Comparison of ENCODE assay signal across 8 cellular contexts in genomic region chr13:101144808-101145419, GRCh38.
A peak's percentile ranks its signal among the peaks of the same experiment; 100 is the strongest.
DNase-seq lines count a peak whose midpoint lies in the region; ATAC-seq, FAIRE-seq and TF ChIP-seq lines count a peak whose summit lies in the region.

No MANE protein-coding gene starts in this region.

- peaks cover 65% of the 10 kb centered on the region for H3K27me3 Mint-ChIP-seq in CD4-positive, alpha-beta T cell

- no peak overlapping the region for H3K27ac Mint-ChIP-seq in CD4-positive, alpha-beta T cell

- H3K4me1 Mint-ChIP-seq in CD4-positive, alpha-beta T cell (ENCODE audit: low read depth): no peaks in the 10 kb centered on the region

- H3K4me3 Mint-ChIP-seq in CD4-positive, alpha-beta T cell: no peak overlapping the region

- no peaks in the 10 kb centered on the region for H3K36me3 Mint-ChIP-seq in CD4-positive, alpha-beta T cell (ENCODE audit: low read depth)

- no peak for DNase-seq in CD4-positive, alpha-beta T cell
- peak; percentile 70 for DNase-seq in NCI-H345 (lab: John Stamatoyannopoulos, UW)
- peak; percentile 69 for DNase-seq in astrocyte of the hippocampus (ENCODE audit: low read depth, low spot score)
- peak; percentile 50 for DNase-seq in kidney glomerular epithelial cell (lab: John Stamatoyannopoulos, UW)
- DNase-seq in urothelium cell line (ENCODE audit: low spot score): peak; percentile 9
- DNase-seq in 8988T: no peak

- H3K9me3 Mint-ChIP-seq in CD4-positive, alpha-beta T cell: no peaks in the 10 kb centered on the region

- CTCF ChIA-PET in CD4-positive, alpha-beta T cell (lab: Charles Lee): interaction anchor here (0.6 to 2.2 kb wide), 13 partner anchors 10 to 1447 kb away, joined by 3 to 15 read pairs (median 4); no protein-coding TSS in a partner anchor

- peak; percentile 60 for ATAC-seq in CD4-positive, alpha-beta T cell (ENCODE audit: poor library complexity)
- peak; percentile 86 for ATAC-seq in GM18499 (IDR thresholded peaks at IDR 0.05; ENCODE audit: insufficient read depth, unreplicated experiment)
- ATAC-seq in HG03060 (IDR thresholded peaks at IDR 0.05; ENCODE audit: low read depth, unreplicated experiment): peak; percentile 66

- no peak for FAIRE-seq in urothelium cell line (lab: Jason Lieb, UNC)

- H3K27me3 ChIP-seq in CD4-positive, alpha-beta T cell (ENCODE audit: control insufficient read depth, insufficient read depth, low read length): peaks cover 7% of the 10 kb centered on the region

- intact Hi-C loops in CD4-positive, alpha-beta T cell (cut with DNase I, micrococcal nuclease): loop anchor here (2.0 to 10.0 kb wide), 4 partner anchors 610 to 1410 kb away; no protein-coding TSS in a partner anchor

- POLR2A ChIA-PET in CD4-positive, alpha-beta T cell (lab: Charles Lee): interaction anchor here (0.6 to 1.0 kb wide), 3 partner anchors 10 to 1710 kb away, joined by 3 to 4 read pairs (median 3); no protein-coding TSS in a partner anchor

- no peaks in the 10 kb centered on the region for H3K9me3 ChIP-seq in CD4-positive, alpha-beta T cell (ENCODE audit: control insufficient read depth, low read length)

- peak; percentile 83 for TF ChIP-seq CTCF in CD4-positive, alpha-beta T cell (IDR thresholded peaks at IDR 0.05)

- H3K27ac ChIP-seq in CD4-positive, alpha-beta T cell (ENCODE audit: low read depth, low read length): no peak overlapping the region

Comparison
In these comparisons a context has a peak if more than half of its experiments do, and no peak if none do; other contexts are left out.
1. DNase-seq: peak in NCI-H345 (single experiment), astrocyte of the hippocampus (single experiment), kidney glomerular epithelial cell (single experiment) and urothelium cell line (single experiment); none in CD4-positive, alpha-beta T cell (0 of 10) and 8988T (single experiment).
2. Peak in every context shown above with its lines, with median percentiles within 50 percentile points of each other: ATAC-seq.